ENCODE assay signal across 8 cellular contexts in genomic region chr2:181891966-181892794, GRCh38. TPM values are rescaled to one million over a fixed set of nuclear protein-coding genes. Genes with fewer than 3 reads are reported as not detected.
DNase-seq lines count a peak whose midpoint lies in the region; ATAC-seq, FAIRE-seq and TF ChIP-seq lines count a peak whose summit lies in the region.

No MANE protein-coding gene starts in this region.

- FAIRE-seq in GM18507 (lab: Jason Lieb, UNC) (peak; percentile 77), kidney (lab: Jason Lieb, UNC) (no peak)

- no peaks in the 10 kb centered on the region for H3K9me3 ChIP-seq in kidney (ENCODE audit: control insufficient read depth in 1 of 2, low read length in 2 of 2)

- CTCF ChIA-PET in WTC11 (lab: Charles Lee), result interaction anchor here (0.5 to 1.3 kb wide), 11 partner anchors 21 to 278 kb away, joined by 3 to 6 read pairs (median 3); no protein-coding TSS in a partner anchor

- peak overlapping the region; percentile 93 to 96 for H3K4me3 ChIP-seq in kidney (ENCODE audit: low read length in 2 of 2)

- H3K4me3 Mint-ChIP-seq in WTC11, result peak overlapping the region; percentile 95

- H3K36me3 ChIP-seq in kidney (ENCODE audit: control insufficient read depth in 1 of 2, insufficient read depth in 2 of 2, low read length in 2 of 2), result no peaks in the 10 kb centered on the region

- DNase-seq in A172 (ENCODE audit: low spot score) (peak; percentile 55), GM18507 (ENCODE audit: extremely low spot score, insufficient read length, low read depth) (peak; percentile 29), NCI-H2107 (lab: John Stamatoyannopoulos, UW) (peak; percentile 27), WTC11 (ENCODE audit: low spot score) (peak; percentile 56), caudate nucleus (lab: John Stamatoyannopoulos, UW) (peak in 60 of 61 donors; percentile 27 to 90 (median 69)), kidney (peak; percentile 94)
- peak; percentile 10 to 34 (median 28) for DNase-seq in stimulated activated CD4-positive, alpha-beta T cell treated with anti-CD3 and anti-CD28 coated beads, Interleukin-1b, Interleukin-23, amount 100 ng/mL, for 24 hours (ENCODE audit: low read depth in 4 of 4, low spot score in 1 of 4)

- peak; percentile 48 for ATAC-seq in HG02970 (IDR thresholded peaks at IDR 0.05; ENCODE audit: low FRiP score, unreplicated experiment)
- peak; percentile 57 for ATAC-seq in WTC11

- peaks cover 9% of the 10 kb centered on the region for H3K27me3 Mint-ChIP-seq in WTC11 (ENCODE audit: low read depth)

- intact Hi-C loops in kidney (cut with DNase I), result no loop called here

- H3K4me1 Mint-ChIP-seq in WTC11, result peaks cover 22% of the 10 kb centered on the region

- peak overlapping the region; percentile 88 to 96 for H3K9ac ChIP-seq in kidney (ENCODE audit: low read length in 2 of 2)

- H3K27ac ChIP-seq in caudate nucleus (ENCODE audit: low read depth, low read length) (peak overlapping the region; percentile 96), kidney (ENCODE audit: low read depth in 2 of 2, low read length in 2 of 2) (peak overlapping the region; percentile 96)

- H3K36me3 Mint-ChIP-seq in WTC11, result no peaks in the 10 kb centered on the region

- H3K4me1 ChIP-seq in kidney (ENCODE audit: control insufficient read depth in 1 of 2, insufficient read depth in 1 of 2, low read depth in 1 of 2, low read length in 2 of 2), result peaks cover 2 to 7% of the 10 kb centered on the region in 2 donors

- POLR2A ChIA-PET in WTC11 (lab: Charles Lee), result no interaction called here

- H3K27ac Mint-ChIP-seq in WTC11, result peak overlapping the region; percentile 92

- H3K9me3 Mint-ChIP-seq in WTC11, result no peaks in the 10 kb centered on the region

- TF ChIP-seq CTCF in WTC11 (IDR thresholded peaks at IDR 0.05) (no peak), kidney (IDR thresholded peaks at IDR 0.05; ENCODE audit: borderline replicate concordance, extremely low read depth, insufficient read depth) (no peak)

TF ChIP-seq in WTC11, 78 proteins besides CTCF, POLR2A, EP300 and RAD21 (continues in another document):
- TF ChIP-seq ZNF416 (CRISPR knock-in tag; IDR thresholded peaks at IDR 0.05) (no peak), SMAD3 (CRISPR knock-in tag; IDR thresholded peaks at IDR 0.05; ENCODE audit: borderline replicate concordance) (peak; percentile 40; the same call in 1 of the 2 replicates), ZNF219 (CRISPR knock-in tag; IDR thresholded peaks at IDR 0.05; ENCODE audit: borderline replicate concordance) (peak; percentile 84; the same call in 1 of the 2 replicates), PREB (CRISPR knock-in tag; IDR thresholded peaks at IDR 0.05; ENCODE audit: borderline replicate concordance) (peak; percentile 94; the same call in 1 of the 2 replicates), MYBL2 (CRISPR knock-in tag; IDR thresholded peaks at IDR 0.05) (peak; percentile 12; the same call in 1 of the 2 replicates), FOXP4 (CRISPR knock-in tag; IDR thresholded peaks at IDR 0.05) (0 out of 2 replicates have a peak, but pooled peaks have one; percentile 82), RELA (CRISPR knock-in tag; IDR thresholded peaks at IDR 0.05; ENCODE audit: borderline replicate concordance) (peak; percentile 49; the same call in 1 of the 2 replicates), AR (CRISPR knock-in tag; IDR thresholded peaks at IDR 0.05) (no peak), EMX1 (CRISPR knock-in tag; IDR thresholded peaks at IDR 0.05) (no peak), ZSCAN18 (CRISPR knock-in tag; IDR thresholded peaks at IDR 0.05) (no peak), E2F1 (CRISPR knock-in tag; IDR thresholded peaks at IDR 0.05) (peak; percentile 70), MLX (CRISPR knock-in tag; IDR thresholded peaks at IDR 0.05) (0 out of 2 replicates have a peak, but pooled peaks have one; percentile 71), RORB (CRISPR knock-in tag; IDR thresholded peaks at IDR 0.05) (no peak), SMAD4 (CRISPR knock-in tag; IDR thresholded peaks at IDR 0.05) (0 out of 2 replicates have a peak, but pooled peaks have one; percentile 42), GRHL2 (CRISPR knock-in tag; IDR thresholded peaks at IDR 0.05; ENCODE audit: insufficient replicate concordance, severe bottlenecking) (no peak)
- TF ChIP-seq, protein P1, sequence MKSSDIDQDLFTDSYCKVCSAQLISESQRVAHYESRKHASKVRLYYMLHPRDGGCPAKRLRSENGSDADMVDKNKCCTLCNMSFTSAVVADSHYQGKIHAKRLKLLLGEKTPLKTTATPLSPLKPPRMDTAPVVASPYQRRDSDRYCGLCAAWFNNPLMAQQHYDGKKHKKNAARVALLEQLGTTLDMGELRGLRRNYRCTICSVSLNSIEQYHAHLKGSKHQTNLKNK (CRISPR knock-in tag; IDR thresholded peaks at IDR 0.05), result no peak

RNA-seq across cellular contexts. Expression of gene ITPRID2, which starts 0.7 kb away (rescaled TPM):
- total RNA-seq in A172 (2014; rRNA removed; shearing (Covaris generic)), result 317 and 424 TPM in 2 replicates
- total RNA-seq in WTC11 (2021) (12.4 to 19.4 TPM (median 17.2 TPM) in 3 replicates), kidney (191 TPM)
- polyA plus RNA-seq in kidney (ENCODE audit: insufficient read depth, low read depth, low replicate concordance), result 29.9 TPM

Comparison
In these comparisons a context has a peak if more than half of its experiments do, and no peak if none do; other contexts are left out.
1. Peak in every context shown above with its lines: DNase-seq, ATAC-seq, H3K4me3 ChIP-seq and H3K27ac ChIP-seq.
2. DNase-seq: peak in every context shown above with its lines; median percentile 94 in kidney; 69 in caudate nucleus; 56 in WTC11; 55 in A172; 29 in GM18507; 28 in stimulated activated CD4-positive, alpha-beta T cell treated with anti-CD3 and anti-CD28 coated beads, Interleukin-1b, Interleukin-23, amount 100 ng/mL, for 24 hours; 27 in NCI-H2107.